1 cellular context compared by ENCODE assay signal in the genomic region with DNA sequence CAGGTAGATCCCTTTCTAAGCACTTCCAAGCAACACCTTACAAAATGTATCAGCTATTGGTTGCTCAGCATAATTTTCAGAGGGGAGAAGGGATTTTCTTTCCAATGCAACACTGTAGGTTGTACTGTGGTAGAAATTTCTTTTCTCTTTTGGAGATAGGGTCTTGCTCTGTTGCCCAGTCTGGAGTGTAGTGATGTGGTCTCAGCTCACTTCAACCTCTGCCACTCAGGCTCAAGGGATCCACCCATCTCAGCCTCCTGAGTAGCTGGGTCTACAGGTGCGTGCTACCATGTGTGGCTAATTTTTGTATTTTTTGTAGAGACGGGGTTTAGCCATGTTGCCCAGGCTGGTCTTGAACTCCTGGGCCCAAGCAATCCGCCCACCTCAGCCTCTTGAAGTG.
TF ChIP-seq lines count a peak whose summit lies in the region.

No MANE protein-coding gene starts in this region.

TF ChIP-seq in IMR-90, 13 proteins besides CTCF, POLR2A, EP300 and RAD21 (continued from another document):
- no peak for TF ChIP-seq SMC3 (IDR thresholded peaks at IDR 0.05; ENCODE audit: low read depth, low read length)
